Comparison of ENCODE assay signal across 10 cellular contexts in the genomic region with DNA sequence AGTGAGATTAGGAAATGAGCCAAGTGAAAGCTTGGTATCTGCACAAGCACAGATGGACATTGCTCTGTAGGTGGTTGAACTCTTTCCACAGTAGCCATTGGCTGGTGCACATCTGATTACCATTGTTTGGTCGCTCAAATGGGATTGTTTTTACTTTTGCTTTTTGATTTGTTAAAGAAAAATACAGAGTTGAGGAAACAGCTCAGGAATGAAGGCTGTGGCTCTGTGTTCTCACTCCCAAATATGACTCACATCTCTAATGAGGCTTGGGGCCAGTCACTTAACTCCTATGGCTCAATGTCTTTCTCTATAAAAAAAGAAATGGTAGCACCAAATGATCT.
DNase-seq lines count a peak whose midpoint lies in the region; ATAC-seq and TF ChIP-seq lines count a peak whose summit lies in the region.
"Had no signal": no experiment of that assay in that cellular context is flagged by ENCODE, and none has a peak within 500 bp of the region (broad histone marks: within the 10 kb centered on the region; RNA-seq: fewer than 3 reads in every experiment).

No MANE protein-coding gene starts in this region.

- no peak for TF ChIP-seq CTCF in thoracic aorta (IDR thresholded peaks at IDR 0.05)

- ATAC-seq in left lobe of liver (peak; percentile 93), thoracic aorta (ENCODE audit: insufficient number of reproducible peaks, low FRiP score, low read depth) (no peak), GM19351 (IDR thresholded peaks at IDR 0.05; ENCODE audit: unreplicated experiment) (no peak), HG03469 (IDR thresholded peaks at IDR 0.05; ENCODE audit: unreplicated experiment) (no peak), GM21390 (IDR thresholded peaks at IDR 0.05; ENCODE audit: unreplicated experiment) (no peak)

- no peak overlapping the region for H3K27ac ChIP-seq in thoracic aorta
- H3K27ac ChIP-seq: Peyer's patch had no signal

- peak overlapping the region; percentile 56 for H3K4me3 ChIP-seq in thoracic aorta
- H3K4me3 ChIP-seq: Peyer's patch had no signal

- H3K27me3 ChIP-seq in thoracic aorta (replicated peaks; ENCODE audit: insufficient read depth) = no peaks in the 10 kb centered on the region
- H3K27me3 ChIP-seq: Peyer's patch had no signal

- H3K9me3 ChIP-seq in thoracic aorta = no peaks in the 10 kb centered on the region
- H3K9me3 ChIP-seq: Peyer's patch had no signal

- H3K4me1 ChIP-seq in thoracic aorta (ENCODE audit: control insufficient read depth in 1 of 2, low read depth in 2 of 2) = peaks cover 9 to 19% of the 10 kb centered on the region in 2 donors

- peak; percentile 28 for DNase-seq in HS-5 (ENCODE audit: low read depth)
- peak; percentile 60 to 90 for DNase-seq in dermis microvascular lymphatic vessel endothelial cell (ENCODE audit: low read depth in 2 of 2)
- no peak for DNase-seq in left lobe of liver (ENCODE audit: low spot score)
- DNase-seq in thoracic aorta (ENCODE audit: low spot score) = no peak
- DNase-seq in AML-193 (lab: John Stamatoyannopoulos, UW) = no peak
- DNase-seq: activated CD4-positive, alpha-beta T cell treated with anti-CD3 and anti-CD28 coated beads, Interleukin-2, amount 10 ng/mL, durations not matched to agents 7 days and 5 days; Peyer's patch had no signal

- H3K36me3 ChIP-seq in thoracic aorta = no peaks in the 10 kb centered on the region
- H3K36me3 ChIP-seq: Peyer's patch had no signal

Comparison
In these comparisons a context has a peak if more than half of its experiments do, and no peak if none do; other contexts are left out.
1. DNase-seq: peak in HS-5 (single experiment) and dermis microvascular lymphatic vessel endothelial cell (2 of 2); none in left lobe of liver (single experiment), thoracic aorta (single experiment) and AML-193 (0 of 2).